Comparison of ENCODE assay signal across 1 cellular context in the genomic region with DNA sequence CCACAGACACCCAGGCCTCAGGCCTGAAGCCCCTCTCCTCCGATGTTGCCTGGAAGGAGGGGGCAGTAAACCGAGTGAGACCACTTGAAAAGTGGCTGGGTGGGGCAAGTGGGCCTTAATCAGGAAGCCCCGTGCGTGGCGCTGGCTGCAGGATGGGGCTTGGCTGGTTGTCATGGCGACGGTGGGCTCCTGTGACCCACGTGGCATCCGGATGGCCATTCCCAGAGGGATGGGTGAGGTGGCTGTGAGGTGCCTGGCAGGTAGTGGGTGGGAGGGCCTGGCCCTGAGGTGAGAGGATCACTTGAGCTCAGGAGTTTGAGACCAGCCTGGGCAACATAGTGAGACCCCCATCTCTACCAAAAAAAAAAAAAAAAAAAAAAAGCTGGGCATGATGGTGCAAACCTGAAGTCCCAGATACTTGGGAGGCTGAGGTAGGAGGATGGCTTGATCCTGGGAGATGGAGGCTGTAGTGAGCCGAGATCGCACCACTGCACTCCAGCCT.
TF ChIP-seq lines count a peak whose summit lies in the region.

No MANE protein-coding gene starts in this region.

TF ChIP-seq in HepG2, 621 proteins besides CTCF, POLR2A, EP300 and RAD21:
- TF ChIP-seq HHEX (CRISPR knock-in tag; IDR thresholded peaks at IDR 0.05) (no peak), RFX1 (IDR thresholded peaks at IDR 0.05) (peak; percentile 23; the same call in 1 of the 2 replicates)
